Comparison of ENCODE assay signal across 8 cellular contexts in the genomic region with DNA sequence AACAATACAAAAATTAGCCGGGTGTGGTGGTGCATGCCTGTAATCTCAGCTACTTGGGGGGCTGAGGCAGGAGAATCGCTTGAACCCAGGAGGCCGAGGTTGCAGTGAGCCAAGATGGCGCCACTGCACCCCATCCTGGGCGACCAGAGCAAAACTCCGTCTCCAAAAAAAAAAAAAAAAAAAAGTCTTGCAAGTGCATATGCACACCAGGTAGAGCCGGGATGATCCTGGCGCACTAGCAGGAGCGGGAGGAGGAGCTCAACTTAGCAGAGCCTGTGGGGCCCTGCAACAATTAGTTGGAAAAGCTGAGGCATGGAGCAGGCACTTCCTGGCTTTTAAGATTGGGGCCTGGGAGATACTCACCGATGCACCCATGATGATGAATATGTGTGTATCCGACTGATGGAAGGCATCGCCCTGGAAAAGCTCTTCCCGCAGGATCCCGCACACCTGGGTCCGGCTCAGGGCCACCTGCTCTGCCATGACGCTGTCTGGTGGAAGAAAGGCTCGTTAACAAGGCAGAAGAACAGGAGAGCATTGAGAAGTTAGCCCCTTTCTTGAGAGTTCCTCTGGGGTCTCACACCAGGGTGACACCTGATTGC. TPM values are rescaled to one million over a fixed set of nuclear protein-coding genes. Genes with fewer than 3 reads are reported as not detected.
DNase-seq lines count a peak whose midpoint lies in the region; ATAC-seq and TF ChIP-seq lines count a peak whose summit lies in the region.

No MANE protein-coding gene starts in this region.

- peaks cover 41% of the 10 kb centered on the region for H3K79me2 ChIP-seq in Karpas-422 (ENCODE audit: low read length)

- H3K4me1 Mint-ChIP-seq in nephron = peaks cover 22% of the 10 kb centered on the region

- H3K36me3 Mint-ChIP-seq in nephron (ENCODE audit: low read depth) = peaks cover 23% of the 10 kb centered on the region

- H3K9me3 ChIP-seq in Karpas-422 (ENCODE audit: low read length) = no peaks in the 10 kb centered on the region

- no peaks in the 10 kb centered on the region for H3K9me2 ChIP-seq in Karpas-422 (replicated peaks; ENCODE audit: insufficient read depth, low read length)

- ATAC-seq in GM21737 (IDR thresholded peaks at IDR 0.05; ENCODE audit: unreplicated experiment) = no peak
- no peak for ATAC-seq in HG03342 (IDR thresholded peaks at IDR 0.05; ENCODE audit: unreplicated experiment)

- peak overlapping the region; percentile 66 for H3K4me2 ChIP-seq in Karpas-422 (ENCODE audit: low read depth, low read length, poor library complexity, severe bottlenecking)

- H3K4me3 Mint-ChIP-seq in nephron = peak overlapping the region; percentile 76 to 83 (median 81)

- no peaks in the 10 kb centered on the region for H4K20me1 ChIP-seq in Karpas-422 (ENCODE audit: insufficient read depth, low read depth, low read length)

- peak overlapping the region; percentile 78 for H3K4me3 ChIP-seq in Karpas-422 (ENCODE audit: low read length)
- peak overlapping the region; percentile 87 for H3K4me3 ChIP-seq in coronary artery

- TF ChIP-seq CTCF in C4-2B (conservative IDR thresholded peaks at IDR 0.05) (no peak), coronary artery (IDR thresholded peaks at IDR 0.05) (no peak), nephron (IDR thresholded peaks at IDR 0.05; ENCODE audit: unreplicated experiment in 3 of 3) (no peak)

- H3K9me3 Mint-ChIP-seq in nephron = peaks cover 20% of the 10 kb centered on the region

- peaks cover 24% of the 10 kb centered on the region for H3K4me1 ChIP-seq in Karpas-422 (ENCODE audit: low read length)

- H3K36me3 ChIP-seq in Karpas-422 (ENCODE audit: insufficient read depth, low read length) = no peaks in the 10 kb centered on the region; the same call in 1 of the 2 replicates

- peak overlapping the region in 1 of 3 experiments; percentile 33 for H3K27ac Mint-ChIP-seq in nephron

- peak overlapping the region; percentile 79 for H3K9ac ChIP-seq in Karpas-422 (ENCODE audit: low read length)

- H3K27me3 Mint-ChIP-seq in nephron (ENCODE audit: low read depth) = no peaks in the 10 kb centered on the region

- no peak overlapping the region for H2AFZ ChIP-seq in Karpas-422 (ENCODE audit: low read length)

- H3K27me3 ChIP-seq in Karpas-422 (ENCODE audit: low read length) = no peaks in the 10 kb centered on the region

- DNase-seq in Karpas-422 = no peak
- DNase-seq in coronary artery (ENCODE audit: low spot score) = no peak
- no peak for DNase-seq in COR-L47 (lab: John Stamatoyannopoulos, UW)
- no peak for DNase-seq in ecto neural progenitor cell (ENCODE audit: low spot score)

- H3K27ac ChIP-seq in C4-2B (peak overlapping the region; percentile 79), Karpas-422 (ENCODE audit: low read length) (no peak overlapping the region), coronary artery (peak overlapping the region in 1 of 2 donors; percentile 96)

RNA-seq across cellular contexts. Expression of gene G6PD, which starts 0.9 kb away (rescaled TPM):
- 24.3 and 36.1 TPM in 2 replicates for total RNA-seq in Karpas-422 (2014; rRNA removed; shearing (Covaris generic); ENCODE audit: low replicate concordance)

RNA-seq across cellular contexts. Expression of gene IKBKG, which starts 1.6 kb away (rescaled TPM):
- total RNA-seq in Karpas-422 (2014; rRNA removed; shearing (Covaris generic); ENCODE audit: low replicate concordance) = 8.1 and 14.3 TPM in 2 replicates

RNA-seq across cellular contexts. Expression of gene FAM3A, which starts 29.7 kb away (rescaled TPM):
- total RNA-seq in Karpas-422 (2014; rRNA removed; shearing (Covaris generic); ENCODE audit: low replicate concordance) = 14.0 and 36.4 TPM in 2 replicates

RNA-seq across cellular contexts. Expression of gene CTAG1A, which starts 39.2 kb away (rescaled TPM):
- total RNA-seq in Karpas-422 (2014; rRNA removed; shearing (Covaris generic); ENCODE audit: low replicate concordance) = not detected in 2 replicates

RNA-seq across cellular contexts. Expression of gene SLC10A3, which starts 55.3 kb away (rescaled TPM):
- 30.5 and 32.1 TPM in 2 replicates for total RNA-seq in Karpas-422 (2014; rRNA removed; shearing (Covaris generic); ENCODE audit: low replicate concordance)
